Comparison of ENCODE assay signal across 23 cellular contexts in genomic region chr2:227788556-227788955, GRCh38. TPM values are rescaled to one million over a fixed set of nuclear protein-coding genes. Genes with fewer than 3 reads are reported as not detected.
DNase-seq lines count a peak whose midpoint lies in the region; ATAC-seq, FAIRE-seq and TF ChIP-seq lines count a peak whose summit lies in the region.
"Had no signal": no experiment of that assay in that cellular context is flagged by ENCODE, and none has a peak within 500 bp of the region (broad histone marks: within the 10 kb centered on the region; RNA-seq: fewer than 3 reads in every experiment).

No MANE protein-coding gene starts in this region.

- H3K36me3 ChIP-seq in bronchial epithelial cell (ENCODE audit: control insufficient read depth, insufficient read depth, low read length) = no peaks in the 10 kb centered on the region
- H3K36me3 ChIP-seq: ovary had no signal

- no peak for TF ChIP-seq POLR2A in A549 (IDR thresholded peaks at IDR 0.05; ENCODE audit: low read length)

- CTCF ChIA-PET in A549 (lab: Yijun Ruan, JAX) = no interaction called here

- FAIRE-seq in A549 (lab: Jason Lieb, UNC) = no peak
- FAIRE-seq in bronchial epithelial cell (lab: Jason Lieb, UNC) = peak; percentile 81
- FAIRE-seq: HTR-8/SVneo had no signal

- peak overlapping the region in 1 of 2 experiments; percentile 29; a peak in 2 of 6 replicates for H3K27ac ChIP-seq in A549
- H3K27ac ChIP-seq: KMS-11, ovary had no signal

- WGBS in A549 (ENCODE audit: missing lambda C conversion rate) = 57% methylated on average over 4 of the region's 4 CpGs

- POLR2A ChIA-PET in A549 (lab: Yijun Ruan, JAX) = no interaction called here

- ATAC-seq in A549 = no peak
- ATAC-seq: activated CD4-positive, CD25-positive, alpha-beta regulatory T cell treated with anti-CD3 and anti-CD28 coated beads, Interleukin-2, amount 50 U/mL, for 24 hours; activated T-cell treated with anti-CD3 and anti-CD28 coated beads, Interleukin-2, amount 50 U/mL, for 4 hours; natural killer cell treated with Interleukin-12 subunit alpha and Interleukin-12 subunit beta and Interleukin-15 and Interleukin-18, amount 100 ng/mL, for 72 hours had no signal

- H3K9me3 ChIP-seq in A549 = no peaks in the 10 kb centered on the region
- H3K9me3 ChIP-seq: ovary had no signal

- H3K27me3 ChIP-seq in bronchial epithelial cell (ENCODE audit: control insufficient read depth, insufficient read depth, low read length) = no peaks in the 10 kb centered on the region
- H3K27me3 ChIP-seq: ovary had no signal

- DNase-seq in A549 (ENCODE audit: low read depth in 1 of 2, low spot score in 1 of 2) (no peak), HT1080 (ENCODE audit: low read depth) (peak; percentile 61), bronchial epithelial cell (ENCODE audit: low read depth) (peak; percentile 98), iris pigment epithelial cell (ENCODE audit: low read depth) (peak; percentile 27), NCI-H1048 (lab: John Stamatoyannopoulos, UW) (no peak)
- no peak for DNase-seq in activated T-cell treated with anti-CD3 and anti-CD28 coated beads, Interleukin-2, amount 50 U/mL, for 48 hours
- no peak for DNase-seq in activated CD8-positive, alpha-beta memory T cell treated with anti-CD3 and anti-CD28 coated beads, Interleukin-2, amount 50 U/mL, for 4 hours
- DNase-seq: activated T-cell treated with anti-CD3 and anti-CD28 coated beads, Interleukin-2, amount 50 U/mL, for 4 hours; aorta; CD4-positive, CD25-positive, alpha-beta regulatory T cell; H9; midbrain; NCI-H187; NCI-H526 treated with DMSO at 0.1 percent for 48 hours; ovary; stimulated activated CD4-positive, alpha-beta T cell treated with anti-CD3 and anti-CD28 coated beads, Interleukin-12 subunit alpha, Interleukin-12 subunit beta, amount 100 ng/mL, for 4 hours had no signal

- no peak overlapping the region for H3K4me3 ChIP-seq in A549
- H3K4me3 ChIP-seq in bronchial epithelial cell (ENCODE audit: low read depth, low read length) = no peak overlapping the region
- H3K4me3 ChIP-seq: ovary had no signal

- H3K4me2 ChIP-seq in A549 = 0 out of 3 replicates have a peak overlapping the region, but pooled peaks have one; percentile 15
- H3K4me2 ChIP-seq: KMS-11 had no signal

- no peak for TF ChIP-seq CTCF in A549 (IDR thresholded peaks at IDR 0.05)
- TF ChIP-seq CTCF in bronchial epithelial cell (IDR thresholded peaks at IDR 0.05; ENCODE audit: insufficient read depth, low read length, severe bottlenecking) = no peak

- TF ChIP-seq RAD21 in A549 (conservative IDR thresholded peaks at IDR 0.05 in 1 of 2, IDR thresholded peaks at IDR 0.05 in 1 of 2) = no peak

- H3K4me1 ChIP-seq in A549 = peaks cover 16% of the 10 kb centered on the region; the same call in 2 of the 3 replicates

- TF ChIP-seq EP300 in A549 (IDR thresholded peaks at IDR 0.05) = no peak

TF ChIP-seq in A549, 52 proteins besides CTCF, POLR2A, EP300 and RAD21:
- TF ChIP-seq MAFK (IDR thresholded peaks at IDR 0.05; ENCODE audit: partially characterized antibody) (peak; percentile 32), FOSL2 (IDR thresholded peaks at IDR 0.05) (no peak), FOSL2 (CRISPR knock-in tag; IDR thresholded peaks at IDR 0.05) (no peak)

RNA-seq across cellular contexts. Expression of gene CCL20, which starts 25.1 kb away (rescaled TPM):
- polyA plus RNA-seq in A549 (2011; rRNA removed) (3.4 and 6.5 TPM in 2 replicates), A549 (2017; fragmentation: RNase III; extraction: RNeasy Plus Mini Kit Qiagen cat#74134 plus additional on column Dnase treatment) (0.43 to 1.1 TPM (median 0.45 TPM) in 3 replicates)
- polyA plus RNA-seq in A549 (2012; cell fraction: cytosol; rRNA removed) = 0.57 and 1.3 TPM in 2 replicates
- polyA plus RNA-seq in A549 (2012; cell fraction: nucleus; rRNA removed) = 0.18 and 0.47 TPM in 2 replicates
- polyA minus RNA-seq in A549 (2011; rRNA and poly(A)+ RNA removed) = 1.8 and 2.7 TPM in 2 replicates
- total RNA-seq in HT1080 (2014; rRNA removed; shearing (Covaris generic)) = 0.23 and 0.92 TPM in 2 replicates
- polyA plus RNA-seq in HT1080 (2015; cell fraction: cytosol; rRNA removed) = 1.8 and 3.2 TPM in 2 replicates
- polyA plus RNA-seq in HT1080 (2015; cell fraction: nucleus; rRNA removed) = 2.5 and 9.4 TPM in 2 replicates
- total RNA-seq in bronchial epithelial cell = 1.5 and 3.7 TPM in 2 replicates
- total RNA-seq: cerebellum; H9; natural killer cell treated with Interleukin-12 subunit alpha and Interleukin-12 subunit beta and Interleukin-15 and Interleukin-18, amount 100 ng/mL, for 72 hours; right cardiac atrium had no signal
- polyA plus RNA-seq: right cardiac atrium had no signal

RNA-seq across cellular contexts. Expression of gene SCYGR8, which starts 42.9 kb away (rescaled TPM):
- polyA plus RNA-seq in A549 (2011; rRNA removed) (not detected in 2 replicates), A549 (2017; fragmentation: RNase III; extraction: RNeasy Plus Mini Kit Qiagen cat#74134 plus additional on column Dnase treatment) (not detected in 3 replicates)
- not detected in 2 replicates for polyA plus RNA-seq in A549 (2012; cell fraction: cytosol; rRNA removed)
- not detected in 2 replicates for polyA plus RNA-seq in A549 (2012; cell fraction: nucleus; rRNA removed)
- not detected in 2 replicates for polyA minus RNA-seq in A549 (2011; rRNA and poly(A)+ RNA removed)
- not detected in 2 replicates for total RNA-seq in HT1080 (2014; rRNA removed; shearing (Covaris generic))
- not detected in 2 replicates for polyA plus RNA-seq in HT1080 (2015; cell fraction: cytosol; rRNA removed)
- not detected in 2 replicates for polyA plus RNA-seq in HT1080 (2015; cell fraction: nucleus; rRNA removed)
- not detected in 2 replicates for total RNA-seq in bronchial epithelial cell
- total RNA-seq: activated T-cell treated with anti-CD3 and anti-CD28 coated beads, Interleukin-2, amount 50 U/mL, for 4 hours; aorta; CD4-positive, CD25-positive, alpha-beta regulatory T cell; cerebellum; H9; natural killer cell treated with Interleukin-12 subunit alpha and Interleukin-12 subunit beta and Interleukin-15 and Interleukin-18, amount 100 ng/mL, for 72 hours; ovary; right cardiac atrium; ureter had no signal
- polyA plus RNA-seq: aorta; CD4-positive, CD25-positive, alpha-beta regulatory T cell; ovary; right cardiac atrium had no signal

Comparison
In these comparisons a context has a peak if more than half of its experiments do, and no peak if none do; other contexts are left out.
1. DNase-seq: peak in HT1080 (single experiment), bronchial epithelial cell (single experiment) and iris pigment epithelial cell (single experiment); none in A549 (0 of 2), activated T-cell treated with anti-CD3 and anti-CD28 coated beads, Interleukin-2, amount 50 U/mL, for 48 hours (0 of 2), NCI-H1048 (single experiment) and activated CD8-positive, alpha-beta memory T cell treated with anti-CD3 and anti-CD28 coated beads, Interleukin-2, amount 50 U/mL, for 4 hours (single experiment).